In genomic region chr21:32562426-32562825, GRCh38 we compare ENCODE assay signal across 8 cellular contexts. TPM values are rescaled to one million over a fixed set of nuclear protein-coding genes. Genes with fewer than 3 reads are reported as not detected.
DNase-seq lines count a peak whose midpoint lies in the region; TF ChIP-seq lines count a peak whose summit lies in the region.

No MANE protein-coding gene starts in this region.

- intact Hi-C loops in prostate gland (cut with DNase I), result loop anchor here (10.0 kb wide), 2 partner anchors 68 to 238 kb away; no protein-coding TSS in a partner anchor
- intact Hi-C loops in OCI-LY7 (cut with micrococcal nuclease; ENCODE audit: unreplicated experiment), result no loop called here

- BruUV-seq in OCI-LY7 (replicated peaks; lab: Mats Ljungman, UMichigan), result no TSS peak

- peak; percentile 23 for DNase-seq in GM03348 (ENCODE audit: low spot score)
- DNase-seq in SK-MEL-5 (ENCODE audit: low read depth, low spot score), result peak; percentile 70
- DNase-seq in fibroblast of villous mesenchyme (ENCODE audit: low read depth), result peak; percentile 92
- peak; percentile 27 for DNase-seq in prostate gland (ENCODE audit: low spot score)
- no peak for DNase-seq in LoVo (ENCODE audit: low spot score)
- no peak for DNase-seq in MG63
- no peak for DNase-seq in cerebellar nuclear complex (lab: John Stamatoyannopoulos, UW)
- DNase-seq in OCI-LY7 (ENCODE audit: low spot score), result no peak

- no peak for TF ChIP-seq POLR2A in prostate gland (IDR thresholded peaks at IDR 0.05)

- H3K9me3 ChIP-seq in prostate gland (no peaks in the 10 kb centered on the region), MG63 (no peaks in the 10 kb centered on the region; the same call in 1 of the 2 replicates), OCI-LY7 (ENCODE audit: low read length) (no peaks in the 10 kb centered on the region)

- 59% methylated on average over 5 of the region's 5 CpGs for WGBS in prostate gland

- H3K27me3 ChIP-seq in prostate gland (replicated peaks; ENCODE audit: insufficient read depth) (no peaks in the 10 kb centered on the region), MG63 (no peaks in the 10 kb centered on the region)

- H3K27ac ChIP-seq in prostate gland (peak overlapping the region; percentile 47 to 56), OCI-LY7 (ENCODE audit: low read depth, low read length, poor library complexity, severe bottlenecking) (no peak overlapping the region)

- no peak overlapping the region for H3K4me3 ChIP-seq in fibroblast of villous mesenchyme (ENCODE audit: low read depth, low read length)
- H3K4me3 ChIP-seq in prostate gland, result no peak overlapping the region
- no peak overlapping the region for H3K4me3 ChIP-seq in MG63
- no peak overlapping the region for H3K4me3 ChIP-seq in OCI-LY7 (ENCODE audit: low read depth, low read length, poor library complexity, severe bottlenecking)

- TF ChIP-seq CTCF in fibroblast of villous mesenchyme (IDR thresholded peaks at IDR 0.05; ENCODE audit: insufficient read depth, low read depth, low read length) (peak; percentile 65), prostate gland (IDR thresholded peaks at IDR 0.05) (peak in 3 of 4 experiments; percentile 30 to 54 (median 32)), OCI-LY7 (conservative IDR thresholded peaks at IDR 0.05; ENCODE audit: low read length) (no peak)

- H3K4me1 ChIP-seq in prostate gland (replicated peaks) (no peaks in the 10 kb centered on the region), OCI-LY7 (ENCODE audit: insufficient read depth, low read length, poor library complexity, severe bottlenecking) (no peaks in the 10 kb centered on the region)

- H3K79me2 ChIP-seq in OCI-LY7 (ENCODE audit: insufficient read depth, low read depth, low read length), result no peaks in the 10 kb centered on the region

- H3K4me2 ChIP-seq in OCI-LY7 (ENCODE audit: low read length), result no peak overlapping the region

- no peak overlapping the region for H2AFZ ChIP-seq in OCI-LY7 (ENCODE audit: low read length)

- H3K9me2 ChIP-seq in OCI-LY7 (ENCODE audit: insufficient read depth, low read length), result no peaks in the 10 kb centered on the region

- CTCF ChIA-PET in OCI-LY7 (lab: Charles Lee; ENCODE audit: unreplicated experiment), result no interaction called here

- H3K36me3 ChIP-seq in prostate gland, result no peaks in the 10 kb centered on the region
- H3K36me3 ChIP-seq in MG63, result no peaks in the 10 kb centered on the region
- no peaks in the 10 kb centered on the region for H3K36me3 ChIP-seq in OCI-LY7 (ENCODE audit: insufficient read depth, low read length)

- no peaks in the 10 kb centered on the region for H4K20me1 ChIP-seq in OCI-LY7 (ENCODE audit: insufficient read depth, low read length)

- POLR2A ChIA-PET in OCI-LY7 (lab: Charles Lee), result no interaction called here

- in situ Hi-C loops in SK-MEL-5 (cut with HindIII; ENCODE audit: low pct_unique_long_range_greater_than_20kb, low sequenced_read_pairs), result no loop called here

RNA-seq across cellular contexts. Expression of gene TCP10L, which starts 22.9 kb away (rescaled TPM):
- 0.53 TPM in 1 of 2 replicates, not detected in the other for total RNA-seq in SK-MEL-5 (2014; rRNA removed; shearing (Covaris generic))
- not detected in 2 replicates for polyA plus RNA-seq in SK-MEL-5 (2015; cell fraction: cytosol; rRNA removed)
- 3.5 TPM in 1 of 2 replicates, not detected in the other for polyA plus RNA-seq in SK-MEL-5 (2015; cell fraction: nucleus; rRNA removed)
- total RNA-seq in fibroblast of villous mesenchyme, result 0.32 TPM in 1 of 2 replicates, not detected in the other
- 10 to 100 TPM in 1 of 2 donors, 1 to 10 TPM in 1; 1.9 to 17.8 TPM for total RNA-seq in prostate gland
- 0.69 TPM in 1 of 2 replicates, not detected in the other for total RNA-seq in MG63 (2014; rRNA removed; shearing (Covaris generic); ENCODE audit: low replicate concordance)
- total RNA-seq in OCI-LY7 (2014; rRNA removed; shearing (Covaris generic)), result 2.0 and 3.9 TPM in 2 replicates
- total RNA-seq in OCI-LY7 (2022), result 0.63 and 1.2 TPM in 2 replicates

RNA-seq across cellular contexts. Expression of gene CFAP298, which starts 49.8 kb away (rescaled TPM):
- 45.4 and 55.3 TPM in 2 replicates for total RNA-seq in SK-MEL-5 (2014; rRNA removed; shearing (Covaris generic))
- polyA plus RNA-seq in SK-MEL-5 (2015; cell fraction: cytosol; rRNA removed), result 48.5 and 58.0 TPM in 2 replicates
- polyA plus RNA-seq in SK-MEL-5 (2015; cell fraction: nucleus; rRNA removed), result 48.9 and 49.0 TPM in 2 replicates
- total RNA-seq in fibroblast of villous mesenchyme, result 12.6 and 20.3 TPM in 2 replicates
- 10 to 100 TPM; 43.4 to 44.5 TPM for total RNA-seq in prostate gland
- total RNA-seq in MG63 (2014; rRNA removed; shearing (Covaris generic); ENCODE audit: low replicate concordance), result 65.4 and 92.8 TPM in 2 replicates
- 43.6 and 56.0 TPM in 2 replicates for total RNA-seq in OCI-LY7 (2014; rRNA removed; shearing (Covaris generic))
- 49.4 and 64.2 TPM in 2 replicates for total RNA-seq in OCI-LY7 (2022)

Comparison
In these comparisons a context has a peak if more than half of its experiments do, and no peak if none do; other contexts are left out.
1. DNase-seq: peak in GM03348 (single experiment), SK-MEL-5 (single experiment), fibroblast of villous mesenchyme (single experiment) and prostate gland (single experiment); none in LoVo (single experiment), MG63 (single experiment), cerebellar nuclear complex (0 of 2) and OCI-LY7 (single experiment).